In the genomic region with DNA sequence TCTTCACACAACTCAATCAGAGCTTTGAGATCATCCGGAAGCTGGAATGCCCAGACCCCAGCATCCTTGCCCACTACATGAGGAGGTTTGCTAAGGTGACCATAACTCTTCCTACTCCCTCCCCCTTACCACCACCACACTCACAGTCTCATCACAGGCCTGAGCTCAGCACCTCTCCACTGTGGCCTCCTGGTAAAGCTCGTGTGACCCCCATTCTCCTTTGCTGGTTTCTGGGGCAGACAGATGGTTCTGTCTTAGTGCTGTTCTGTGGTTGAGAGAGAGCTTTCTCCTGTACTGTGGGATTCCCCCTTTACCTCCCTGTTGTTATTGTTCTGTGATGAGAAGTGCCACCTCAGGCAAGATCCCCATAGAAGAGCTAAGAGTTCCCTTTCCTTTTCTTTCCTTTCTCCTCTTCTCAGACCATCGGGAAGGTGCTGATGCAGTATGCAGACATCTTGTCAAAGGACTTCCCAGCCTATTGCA, we compare ENCODE assay signal across 20 cellular contexts.
DNase-seq lines count a peak whose midpoint lies in the region; ATAC-seq and TF ChIP-seq lines count a peak whose summit lies in the region.
"Had no signal": no experiment of that assay in that cellular context is flagged by ENCODE, and none has a peak within 500 bp of the region (broad histone marks: within the 10 kb centered on the region; RNA-seq: fewer than 3 reads in every experiment).

No MANE protein-coding gene starts in this region.

- no peaks in the 10 kb centered on the region for H3K27me3 ChIP-seq in heart right ventricle
- H3K27me3 ChIP-seq in upper lobe of left lung, result no peaks in the 10 kb centered on the region
- no peaks in the 10 kb centered on the region for H3K27me3 ChIP-seq in neuronal stem cell (ENCODE audit: control insufficient read depth in 3 of 3, insufficient read depth in 3 of 3, low read depth in 1 of 3, low read length in 3 of 3)
- H3K27me3 ChIP-seq: SJCRH30 had no signal

- no peak overlapping the region for H2AFZ ChIP-seq in neuronal stem cell (ENCODE audit: low read length)
- H2AFZ ChIP-seq: GM23248 had no signal

- DNase-seq in cardiac septum (ENCODE audit: low spot score) (peak; percentile 44), heart right ventricle (no peak), islet precursor cell (peak; percentile 23), upper lobe of left lung (no peak), NCI-H526 (lab: John Stamatoyannopoulos, UW) (no peak), neuronal stem cell (ENCODE audit: low spot score) (no peak)
- no peak for DNase-seq in stimulated activated CD4-positive, alpha-beta T cell treated with anti-CD3 and anti-CD28 coated beads, Interleukin-4, amount 100 ng/mL, for 1 hour
- DNase-seq: Calu3; CD4-positive, alpha-beta T cell; GM23248; NCI-H1048; NCI-H1436; NCI-H1930; NCI-H226; NCI-H524; SJCRH30 had no signal

- H4K8ac ChIP-seq in neuronal stem cell (ENCODE audit: low read depth, low read length), result no peak overlapping the region

- WGBS in heart right ventricle, 2 donors, result 89 to 93% methylated on average over 3 of the region's 3 CpGs
- WGBS in upper lobe of left lung, 2 donors, result 88 to 91% methylated on average over 3 of the region's 3 CpGs
- no CpG with 5 or more reads among the region's 3 CpGs for WGBS in neuronal stem cell (ENCODE audit: extremely low coverage in 2 of 2, insufficient read length in 2 of 2, insufficient replicate concordance in 1 of 2), 2 donors

- H3K27ac ChIP-seq in heart right ventricle, result no peak overlapping the region
- H3K27ac ChIP-seq in upper lobe of left lung, result no peak overlapping the region
- H3K27ac ChIP-seq in neuronal stem cell (replicated peaks; ENCODE audit: low read length), result no peak overlapping the region
- H3K27ac ChIP-seq: A549, GM23248, SJCRH30 had no signal

- H4K91ac ChIP-seq in neuronal stem cell (ENCODE audit: low read depth, low read length, poor library complexity), result no peak overlapping the region

- no peaks in the 10 kb centered on the region for H3K79me1 ChIP-seq in neuronal stem cell (ENCODE audit: low read depth, low read length)

- H3K4ac ChIP-seq in neuronal stem cell (ENCODE audit: low read length), result no peak overlapping the region

- no peak overlapping the region for H2BK15ac ChIP-seq in neuronal stem cell (ENCODE audit: low read length)

- H3K4me3 ChIP-seq in heart right ventricle, result no peak overlapping the region
- H3K4me3 ChIP-seq in upper lobe of left lung, result no peak overlapping the region
- H3K4me3 ChIP-seq in neuronal stem cell (ENCODE audit: low read length in 2 of 2), result no peak overlapping the region
- H3K4me3 ChIP-seq: A549, GM23248, HAP-1, SJCRH30 had no signal

- no peak overlapping the region for H3K14ac ChIP-seq in neuronal stem cell (ENCODE audit: low read length)

- no peak overlapping the region for H2BK12ac ChIP-seq in neuronal stem cell (ENCODE audit: low read length)

- ATAC-seq in heart right ventricle (no peak), GM21786 (IDR thresholded peaks at IDR 0.05; ENCODE audit: unreplicated experiment) (peak; percentile 40), upper lobe of left lung (ENCODE audit: low FRiP score in 2 of 2) (no peak)
- ATAC-seq: A549, Panc1 had no signal

- no peak for TF ChIP-seq POLR2A in upper lobe of left lung (IDR thresholded peaks at IDR 0.05)

- no peak for TF ChIP-seq EP300 in upper lobe of left lung (IDR thresholded peaks at IDR 0.05)

- no peak overlapping the region for H2BK5ac ChIP-seq in neuronal stem cell (ENCODE audit: low read length)

- no peak overlapping the region for H3K18ac ChIP-seq in neuronal stem cell (ENCODE audit: low read length)

- H2AK5ac ChIP-seq in neuronal stem cell (ENCODE audit: low read depth, low read length), result no peak overlapping the region

- H3K9me3 ChIP-seq in heart right ventricle, result no peaks in the 10 kb centered on the region
- no peaks in the 10 kb centered on the region for H3K9me3 ChIP-seq in upper lobe of left lung
- no peaks in the 10 kb centered on the region for H3K9me3 ChIP-seq in neuronal stem cell (replicated peaks in 1 of 2; ENCODE audit: control insufficient read depth in 2 of 2, insufficient read depth in 1 of 2, low read depth in 1 of 2, low read length in 2 of 2)
- H3K9me3 ChIP-seq: A549, HAP-1, SJCRH30 had no signal

- peaks cover 0 to 3% (median 0%) of the 10 kb centered on the region in 9 donors for H3K4me1 ChIP-seq in heart right ventricle
- no peaks in the 10 kb centered on the region for H3K4me1 ChIP-seq in upper lobe of left lung
- no peaks in the 10 kb centered on the region for H3K4me1 ChIP-seq in neuronal stem cell (ENCODE audit: control insufficient read depth in 2 of 2, insufficient read depth in 1 of 2, low read depth in 1 of 2, low read length in 2 of 2)
- H3K4me1 ChIP-seq: A549, SJCRH30 had no signal

- H3K36me3 ChIP-seq in heart right ventricle, result peaks cover 0 to 95% (median 42%) of the 10 kb centered on the region in 9 donors
- H3K36me3 ChIP-seq in upper lobe of left lung, result peaks cover 49 to 94% (median 72%) of the 10 kb centered on the region in 4 donors
- peaks cover 25 to 32% of the 10 kb centered on the region in 2 donors for H3K36me3 ChIP-seq in neuronal stem cell (replicated peaks in 1 of 2; ENCODE audit: control insufficient read depth in 2 of 2, insufficient read depth in 2 of 2, low read length in 2 of 2)
- H3K36me3 ChIP-seq: SJCRH30 had no signal

- no peak overlapping the region for H2BK120ac ChIP-seq in neuronal stem cell (ENCODE audit: low read depth, low read length)

- TF ChIP-seq CTCF in heart right ventricle (IDR thresholded peaks at IDR 0.05) (no peak), upper lobe of left lung (IDR thresholded peaks at IDR 0.05) (no peak)

- no peak overlapping the region for H3K23ac ChIP-seq in neuronal stem cell (ENCODE audit: low read depth, low read length, poor library complexity)

- intact Hi-C loops in cardiac septum (cut with DNase I) (no loop called here), heart right ventricle (cut with DNase I) (loop anchor here in 2 of 10 donors (10.0 kb wide), 1 partner anchor 272 kb away; no protein-coding TSS in a partner anchor)

- no peak overlapping the region for H3K4me2 ChIP-seq in neuronal stem cell (ENCODE audit: insufficient read depth, low read length, poor library complexity, severe bottlenecking)
- H3K4me2 ChIP-seq: A549 had no signal

- no peak overlapping the region for H3K9ac ChIP-seq in neuronal stem cell (ENCODE audit: low read depth, low read length, poor library complexity)
- H3K9ac ChIP-seq: GM23248 had no signal

Comparison
In these comparisons a context has a peak if more than half of its experiments do, and no peak if none do; other contexts are left out.
1. DNase-seq: peak in cardiac septum (single experiment) and islet precursor cell (single experiment); none in heart right ventricle (0 of 2), upper lobe of left lung (0 of 2), stimulated activated CD4-positive, alpha-beta T cell treated with anti-CD3 and anti-CD28 coated beads, Interleukin-4, amount 100 ng/mL, for 1 hour (single experiment), NCI-H526 (0 of 2) and neuronal stem cell (single experiment).